In the genomic region with DNA sequence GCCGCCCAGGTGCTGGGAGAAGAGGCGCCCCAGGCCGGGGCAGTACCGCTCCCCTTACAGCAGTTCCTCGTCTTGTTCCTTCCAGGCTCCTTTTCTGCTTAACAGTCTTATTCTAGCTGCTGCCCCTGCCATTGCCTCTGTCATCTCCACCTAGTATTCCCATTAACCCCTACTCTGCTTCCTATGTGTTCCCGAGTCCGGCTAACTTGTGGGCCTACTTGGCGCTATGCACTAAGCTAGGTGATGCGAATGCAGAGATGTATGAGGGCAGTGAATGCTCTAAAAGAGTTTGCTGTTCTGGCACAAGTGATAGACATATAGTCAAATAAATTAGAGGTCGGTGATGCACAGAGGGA, we compare ENCODE assay signal across 1 cellular context.
TF ChIP-seq lines count a peak whose summit lies in the region.

No MANE protein-coding gene starts in this region.

TF ChIP-seq in endothelial cell of umbilical vein, 7 proteins besides CTCF, POLR2A, EP300 and RAD21:
- TF ChIP-seq MYC (IDR thresholded peaks at IDR 0.05; ENCODE audit: low read depth, low read length) (no peak), JUN (IDR thresholded peaks at IDR 0.05; ENCODE audit: borderline replicate concordance, insufficient read depth, insufficient read length, low read depth) (no peak), POLR2AphosphoS5 (IDR thresholded peaks at IDR 0.05; ENCODE audit: insufficient read depth, low read depth, low read length) (no peak), FOS (IDR thresholded peaks at IDR 0.05; ENCODE audit: borderline replicate concordance, insufficient read depth, low read length) (no peak), EZH2 (IDR thresholded peaks at IDR 0.05; ENCODE audit: borderline replicate concordance, low read depth, low read length, severe bottlenecking) (no peak), GATA2 (IDR thresholded peaks at IDR 0.05; ENCODE audit: insufficient read depth, insufficient read length, low read depth, low read length) (no peak)
- TF ChIP-seq, protein P1, sequence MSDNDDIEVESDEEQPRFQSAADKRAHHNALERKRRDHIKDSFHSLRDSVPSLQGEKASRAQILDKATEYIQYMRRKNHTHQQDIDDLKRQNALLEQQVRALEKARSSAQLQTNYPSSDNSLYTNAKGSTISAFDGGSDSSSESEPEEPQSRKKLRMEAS (IDR thresholded peaks at IDR 0.05; ENCODE audit: insufficient read depth, insufficient read length), result no peak
